Comparison of ENCODE assay signal across 14 cellular contexts in the genomic region with DNA sequence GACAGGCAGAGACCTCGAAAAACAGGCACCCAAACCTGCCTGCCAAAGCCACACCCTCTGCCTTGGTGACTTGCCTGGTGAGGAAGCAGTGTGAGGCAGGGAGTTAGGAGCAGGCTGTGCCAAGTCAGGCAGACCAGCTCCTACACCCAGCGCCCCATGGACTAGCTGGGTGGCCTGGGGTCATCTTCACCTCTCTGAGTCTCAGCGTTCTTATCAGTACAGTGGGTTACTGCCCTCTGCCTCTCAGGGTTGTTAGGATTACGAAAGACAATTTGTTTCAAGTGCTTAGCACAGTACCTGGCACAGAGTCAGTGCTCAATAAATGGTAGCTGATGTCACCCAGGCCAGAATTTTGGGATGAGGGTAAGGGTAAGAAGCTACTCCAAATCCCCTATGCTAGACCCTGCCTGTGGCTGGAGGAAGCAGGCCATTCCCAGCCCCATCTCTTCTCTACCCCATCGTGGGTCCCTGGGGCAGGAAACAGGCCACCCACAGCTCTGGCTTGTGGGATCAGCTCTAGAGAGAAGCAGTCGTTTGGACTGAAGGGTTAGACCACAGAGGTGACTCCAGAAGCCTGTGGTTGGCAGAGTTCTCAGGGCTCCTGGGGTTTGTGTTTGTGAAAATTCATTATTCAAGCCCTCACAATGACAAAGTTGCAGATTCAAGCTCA. TPM values are rescaled to one million over a fixed set of nuclear protein-coding genes. Genes with fewer than 3 reads are reported as not detected.
A peak's percentile ranks its signal among the peaks of the same experiment; 100 is the strongest.
DNase-seq lines count a peak whose midpoint lies in the region; ATAC-seq and TF ChIP-seq lines count a peak whose summit lies in the region.
"Had no signal": no experiment of that assay in that cellular context is flagged by ENCODE, and none has a peak within 500 bp of the region (broad histone marks: within the 10 kb centered on the region; RNA-seq: fewer than 3 reads in every experiment).

No MANE protein-coding gene starts in this region.

- no peak overlapping the region for H2AFZ ChIP-seq in GM23338

- no peaks in the 10 kb centered on the region for H3K9me2 ChIP-seq in GM23338 (ENCODE audit: insufficient read depth)

- H3F3A ChIP-seq in GM23338 (replicated peaks; ENCODE audit: low read depth) = no peaks in the 10 kb centered on the region

- DNase-seq in HuH-7 (ENCODE audit: low spot score) (peak; percentile 59), astrocyte of the cerebellum (ENCODE audit: low read depth) (peak; percentile 71), kidney tubule cell (ENCODE audit: low spot score) (peak; percentile 58), thoracic aorta (ENCODE audit: low spot score) (no peak), GM23338 (ENCODE audit: low spot score) (no peak), NCI-H1694 (lab: John Stamatoyannopoulos, UW) (no peak)
- DNase-seq: HFFc6, NCI-H2081 treated with DMSO at 0.1 percent for 48 hours, OCI-M1 had no signal

- in situ Hi-C loops in astrocyte of the cerebellum (cut with HindIII; ENCODE audit: low sequenced_read_pairs) = no loop called here

- peaks cover under 1% of the 10 kb centered on the region; the same call in 1 of the 3 replicates for H3K4me1 Mint-ChIP-seq in GM23338

- no peaks in the 10 kb centered on the region for H3K79me2 ChIP-seq in GM23338 (replicated peaks; ENCODE audit: insufficient read depth)

- no peak overlapping the region for H3K27ac Mint-ChIP-seq in GM23338
- H3K27ac Mint-ChIP-seq: activated T-helper 1 cell treated with anti-CD3 and anti-CD28 coated beads, Interleukin-12 subunit alpha, Interleukin-12 subunit beta, Interleukin-2, Interleukin-4 antibody, amounts not matched to agents 30 ng/mL and 10 ng/mL and 1 ng/mL, durations not matched to agents 14 hours and 24 hours and 36 hours; HFFc6 had no signal

- no peaks in the 10 kb centered on the region for H3K9me3 ChIP-seq in thoracic aorta
- H3K9me3 ChIP-seq: ovary had no signal

- H3K4me1 ChIP-seq in thoracic aorta (ENCODE audit: control insufficient read depth in 1 of 2, low read depth in 2 of 2) (peaks cover 41 to 83% of the 10 kb centered on the region in 2 donors), GM23338 (ENCODE audit: insufficient read depth) (no peaks in the 10 kb centered on the region)

- H4K20me1 ChIP-seq in GM23338 (replicated peaks; ENCODE audit: insufficient read depth) = no peaks in the 10 kb centered on the region

- ATAC-seq in thoracic aorta (ENCODE audit: insufficient number of reproducible peaks, low FRiP score, low read depth) (no peak), GM21447 (IDR thresholded peaks at IDR 0.05; ENCODE audit: unreplicated experiment) (no peak), GM23338 (no peak)

- H3K4me3 ChIP-seq in astrocyte of the cerebellum (ENCODE audit: low read depth, low read length) (no peak overlapping the region), thoracic aorta (no peak overlapping the region), GM23338 (no peak overlapping the region)
- H3K4me3 ChIP-seq: ovary had no signal

- H3K36me3 ChIP-seq in thoracic aorta (peaks cover 64% of the 10 kb centered on the region), GM23338 (ENCODE audit: insufficient read depth) (no peaks in the 10 kb centered on the region)
- H3K36me3 ChIP-seq: ovary had no signal

- peaks cover 5% of the 10 kb centered on the region for H3K27me3 Mint-ChIP-seq in GM23338 (ENCODE audit: insufficient read depth, low read depth, poor library complexity)

- H3K27ac ChIP-seq in thoracic aorta (peak overlapping the region; percentile 97 to 99), GM23338 (ENCODE audit: low read depth) (no peak overlapping the region)
- H3K27ac ChIP-seq: HL-60, ovary had no signal

- TF ChIP-seq CTCF in astrocyte of the cerebellum (IDR thresholded peaks at IDR 0.05; ENCODE audit: low read depth, low read length, missing control alignments) (no peak), thoracic aorta (IDR thresholded peaks at IDR 0.05) (no peak), GM23338 (conservative IDR thresholded peaks at IDR 0.05; ENCODE audit: low read depth in 2 of 2) (no peak)

- H3K27me3 ChIP-seq in thoracic aorta (replicated peaks; ENCODE audit: insufficient read depth) (no peaks in the 10 kb centered on the region), GM23338 (ENCODE audit: insufficient read depth) (no peaks in the 10 kb centered on the region)
- H3K27me3 ChIP-seq: ovary had no signal

- peaks cover 2% of the 10 kb centered on the region; the same call in 1 of the 3 replicates for H3K36me3 Mint-ChIP-seq in GM23338 (ENCODE audit: low read depth)

- H3K4me3 Mint-ChIP-seq in GM23338 = no peak overlapping the region
- H3K4me3 Mint-ChIP-seq: activated T-helper 1 cell treated with anti-CD3 and anti-CD28 coated beads, Interleukin-12 subunit alpha, Interleukin-12 subunit beta, Interleukin-2, Interleukin-4 antibody, amounts not matched to agents 30 ng/mL and 10 ng/mL and 1 ng/mL, durations not matched to agents 14 hours and 24 hours and 36 hours; HFFc6 had no signal

- no peak overlapping the region for H3K4me2 ChIP-seq in GM23338

- H3K9me3 Mint-ChIP-seq in GM23338 = no peaks in the 10 kb centered on the region
- H3K9me3 Mint-ChIP-seq: activated T-helper 1 cell treated with anti-CD3 and anti-CD28 coated beads, Interleukin-12 subunit alpha, Interleukin-12 subunit beta, Interleukin-2, Interleukin-4 antibody, amounts not matched to agents 30 ng/mL and 10 ng/mL and 1 ng/mL, durations not matched to agents 14 hours and 24 hours and 36 hours; HFFc6 had no signal

TF ChIP-seq in GM23338, 12 proteins besides CTCF, POLR2A, EP300 and RAD21 (continues in another document):
- TF ChIP-seq, protein P1, sequence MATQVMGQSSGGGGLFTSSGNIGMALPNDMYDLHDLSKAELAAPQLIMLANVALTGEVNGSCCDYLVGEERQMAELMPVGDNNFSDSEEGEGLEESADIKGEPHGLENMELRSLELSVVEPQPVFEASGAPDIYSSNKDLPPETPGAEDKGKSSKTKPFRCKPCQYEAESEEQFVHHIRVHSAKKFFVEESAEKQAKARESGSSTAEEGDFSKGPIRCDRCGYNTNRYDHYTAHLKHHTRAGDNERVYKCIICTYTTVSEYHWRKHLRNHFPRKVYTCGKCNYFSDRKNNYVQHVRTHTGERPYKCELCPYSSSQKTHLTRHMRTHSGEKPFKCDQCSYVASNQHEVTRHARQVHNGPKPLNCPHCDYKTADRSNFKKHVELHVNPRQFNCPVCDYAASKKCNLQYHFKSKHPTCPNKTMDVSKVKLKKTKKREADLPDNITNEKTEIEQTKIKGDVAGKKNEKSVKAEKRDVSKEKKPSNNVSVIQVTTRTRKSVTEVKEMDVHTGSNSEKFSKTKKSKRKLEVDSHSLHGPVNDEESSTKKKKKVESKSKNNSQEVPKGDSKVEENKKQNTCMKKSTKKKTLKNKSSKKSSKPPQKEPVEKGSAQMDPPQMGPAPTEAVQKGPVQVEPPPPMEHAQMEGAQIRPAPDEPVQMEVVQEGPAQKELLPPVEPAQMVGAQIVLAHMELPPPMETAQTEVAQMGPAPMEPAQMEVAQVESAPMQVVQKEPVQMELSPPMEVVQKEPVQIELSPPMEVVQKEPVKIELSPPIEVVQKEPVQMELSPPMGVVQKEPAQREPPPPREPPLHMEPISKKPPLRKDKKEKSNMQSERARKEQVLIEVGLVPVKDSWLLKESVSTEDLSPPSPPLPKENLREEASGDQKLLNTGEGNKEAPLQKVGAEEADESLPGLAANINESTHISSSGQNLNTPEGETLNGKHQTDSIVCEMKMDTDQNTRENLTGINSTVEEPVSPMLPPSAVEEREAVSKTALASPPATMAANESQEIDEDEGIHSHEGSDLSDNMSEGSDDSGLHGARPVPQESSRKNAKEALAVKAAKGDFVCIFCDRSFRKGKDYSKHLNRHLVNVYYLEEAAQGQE (IDR thresholded peaks at IDR 0.05; ENCODE audit: unreplicated experiment) = no peak
- TF ChIP-seq, protein P2, sequence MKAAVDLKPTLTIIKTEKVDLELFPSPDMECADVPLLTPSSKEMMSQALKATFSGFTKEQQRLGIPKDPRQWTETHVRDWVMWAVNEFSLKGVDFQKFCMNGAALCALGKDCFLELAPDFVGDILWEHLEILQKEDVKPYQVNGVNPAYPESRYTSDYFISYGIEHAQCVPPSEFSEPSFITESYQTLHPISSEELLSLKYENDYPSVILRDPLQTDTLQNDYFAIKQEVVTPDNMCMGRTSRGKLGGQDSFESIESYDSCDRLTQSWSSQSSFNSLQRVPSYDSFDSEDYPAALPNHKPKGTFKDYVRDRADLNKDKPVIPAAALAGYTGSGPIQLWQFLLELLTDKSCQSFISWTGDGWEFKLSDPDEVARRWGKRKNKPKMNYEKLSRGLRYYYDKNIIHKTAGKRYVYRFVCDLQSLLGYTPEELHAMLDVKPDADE (IDR thresholded peaks at IDR 0.05) = no peak
- TF ChIP-seq NANOG (IDR thresholded peaks at IDR 0.05; ENCODE audit: borderline replicate concordance) (no peak), EZH2 (IDR thresholded peaks at IDR 0.05; ENCODE audit: low read depth, unreplicated experiment) (no peak), POLR2AphosphoS5 (IDR thresholded peaks at IDR 0.05; ENCODE audit: low read depth) (no peak)

RNA-seq across cellular contexts. Expression of a gene that starts 10.1 kb away (rescaled TPM):
- not detected for total RNA-seq in thoracic aorta
- total RNA-seq in GM23338 (2014; rRNA removed; shearing (Covaris generic)) = not detected in 2 replicates
- not detected in 2 replicates for polyA plus RNA-seq in GM23338 (2016; fragmentation: Nextera tagmentation; extraction: Ambion mirVana)
- total RNA-seq: activated T-helper 1 cell treated with anti-CD3 and anti-CD28 coated beads, Interleukin-12 subunit alpha, Interleukin-12 subunit beta, Interleukin-2, Interleukin-4 antibody, amounts not matched to agents 30 ng/mL and 10 ng/mL and 1 ng/mL, durations not matched to agents 14 hours and 24 hours and 36 hours; dermis microvascular lymphatic vessel endothelial cell; HFFc6 had no signal

RNA-seq across cellular contexts. Expression of a gene that starts 12.5 kb away (rescaled TPM):
- total RNA-seq in thoracic aorta = 100 to 1,000 TPM; 211 to 324 TPM
- 20.1 and 27.7 TPM in 2 replicates for total RNA-seq in GM23338 (2014; rRNA removed; shearing (Covaris generic))
- 4.5 and 5.4 TPM in 2 replicates for polyA plus RNA-seq in GM23338 (2016; fragmentation: Nextera tagmentation; extraction: Ambion mirVana)
- total RNA-seq: activated T-helper 1 cell treated with anti-CD3 and anti-CD28 coated beads, Interleukin-12 subunit alpha, Interleukin-12 subunit beta, Interleukin-2, Interleukin-4 antibody, amounts not matched to agents 30 ng/mL and 10 ng/mL and 1 ng/mL, durations not matched to agents 14 hours and 24 hours and 36 hours; dermis microvascular lymphatic vessel endothelial cell; HFFc6 had no signal

RNA-seq across cellular contexts. Expression of a gene that starts 21.2 kb away (rescaled TPM):
- total RNA-seq in thoracic aorta = 1 to 10 TPM in 1 of 2 donors, under 1 TPM in 1; 0.63 to 3.1 TPM
- not detected in 2 replicates for total RNA-seq in GM23338 (2014; rRNA removed; shearing (Covaris generic))
- polyA plus RNA-seq in GM23338 (2016; fragmentation: Nextera tagmentation; extraction: Ambion mirVana) = 0.09 TPM in 1 of 2 replicates, not detected in the other
- total RNA-seq: activated T-helper 1 cell treated with anti-CD3 and anti-CD28 coated beads, Interleukin-12 subunit alpha, Interleukin-12 subunit beta, Interleukin-2, Interleukin-4 antibody, amounts not matched to agents 30 ng/mL and 10 ng/mL and 1 ng/mL, durations not matched to agents 14 hours and 24 hours and 36 hours; dermis microvascular lymphatic vessel endothelial cell; HFFc6 had no signal

RNA-seq across cellular contexts. Expression of a gene that starts 25.9 kb away (rescaled TPM):
- total RNA-seq in thoracic aorta = 10 to 100 TPM; 25.9 to 42.4 TPM
- total RNA-seq in GM23338 (2014; rRNA removed; shearing (Covaris generic)) = 25.3 and 36.0 TPM in 2 replicates
- 18.9 and 19.0 TPM in 2 replicates for polyA plus RNA-seq in GM23338 (2016; fragmentation: Nextera tagmentation; extraction: Ambion mirVana)

RNA-seq across cellular contexts. Expression of a gene that starts 59.7 kb away (rescaled TPM):
- total RNA-seq in thoracic aorta = 10 to 100 TPM in 1 of 2 donors, 1 to 10 TPM in 1; 3.7 to 11.0 TPM
- total RNA-seq in GM23338 (2014; rRNA removed; shearing (Covaris generic)) = 1.4 and 1.5 TPM in 2 replicates
- 0.47 and 0.53 TPM in 2 replicates for polyA plus RNA-seq in GM23338 (2016; fragmentation: Nextera tagmentation; extraction: Ambion mirVana)

Comparison
In these comparisons a context has a peak if more than half of its experiments do, and no peak if none do; other contexts are left out.
1. DNase-seq: peak in HuH-7 (single experiment), astrocyte of the cerebellum (single experiment) and kidney tubule cell (single experiment); none in thoracic aorta (single experiment), GM23338 (single experiment) and NCI-H1694 (single experiment).